In genomic region chr18:71116535-71116934, GRCh38 we compare ENCODE assay signal across 15 cellular contexts.
"Had no signal": no experiment of that assay in that cellular context is flagged by ENCODE, and none has a peak within 500 bp of the region (broad histone marks: within the 10 kb centered on the region; RNA-seq: fewer than 3 reads in every experiment).

No MANE protein-coding gene starts in this region.

- ATAC-seq: body of pancreas; mucosa of descending colon; naive thymus-derived CD8-positive, alpha-beta T cell; sciatic nerve; stimulated activated naive B cell treated with anti-CD40 and anti-IgM and Interleukin-4, amounts not matched to agents 10 μg/mL and 1 μg/mL and 100 μg/mL, for 72 hours had no signal

- H3K27me3 Mint-ChIP-seq: activated CD4-positive, alpha-beta T cell treated with anti-CD3 and anti-CD28 coated beads, Interleukin-2, amount 10 ng/mL, durations not matched to agents 7 days and 5 days; activated naive CD4-positive, alpha-beta T cell treated with anti-CD3 and anti-CD28 coated beads, Interleukin-2, amount 50 U/mL, for 24 hours; central memory CD8-positive, alpha-beta T cell; naive thymus-derived CD8-positive, alpha-beta T cell; stimulated activated naive B cell treated with anti-CD40 and anti-IgM and Interleukin-4, amounts not matched to agents 10 μg/mL and 1 μg/mL and 100 μg/mL, for 72 hours had no signal

- H3K9me3 Mint-ChIP-seq: activated naive CD4-positive, alpha-beta T cell treated with anti-CD3 and anti-CD28 coated beads, Interleukin-2, amount 50 U/mL, for 24 hours had no signal

- DNase-seq: activated CD4-positive, alpha-beta T cell treated with anti-CD3 and anti-CD28 coated beads, Interleukin-2, amount 10 ng/mL, durations not matched to agents 7 days and 5 days; activated CD4-positive, CD25-positive, alpha-beta regulatory T cell; activated effector memory CD4-positive, alpha-beta T cell treated with Interleukin-2 at 50 U/mL for 16 hours; amniotic stem cell; body of pancreas; erythroblast; mucosa of descending colon; naive thymus-derived CD8-positive, alpha-beta T cell; nucleus accumbens; stimulated activated CD4-positive, alpha-beta T cell treated with anti-CD3 and anti-CD28 coated beads, Interleukin-2, amount 100 ng/mL, for 24 hours; stimulated activated naive B cell treated with anti-CD40 and anti-IgM and Interleukin-4, amounts not matched to agents 10 μg/mL and 1 μg/mL and 100 μg/mL, for 72 hours; transverse colon had no signal

- H3K4me1 Mint-ChIP-seq: activated CD4-positive, alpha-beta T cell treated with anti-CD3 and anti-CD28 coated beads, Interleukin-2, amount 10 ng/mL, durations not matched to agents 7 days and 5 days; activated naive CD4-positive, alpha-beta T cell treated with anti-CD3 and anti-CD28 coated beads, Interleukin-2, amount 50 U/mL, for 24 hours; central memory CD8-positive, alpha-beta T cell; naive thymus-derived CD8-positive, alpha-beta T cell; stimulated activated naive B cell treated with anti-CD40 and anti-IgM and Interleukin-4, amounts not matched to agents 10 μg/mL and 1 μg/mL and 100 μg/mL, for 72 hours had no signal

- H3K4me3 Mint-ChIP-seq: activated CD4-positive, alpha-beta T cell treated with anti-CD3 and anti-CD28 coated beads, Interleukin-2, amount 10 ng/mL, durations not matched to agents 7 days and 5 days; activated naive CD4-positive, alpha-beta T cell treated with anti-CD3 and anti-CD28 coated beads, Interleukin-2, amount 50 U/mL, for 24 hours; central memory CD8-positive, alpha-beta T cell; naive thymus-derived CD8-positive, alpha-beta T cell; stimulated activated naive B cell treated with anti-CD40 and anti-IgM and Interleukin-4, amounts not matched to agents 10 μg/mL and 1 μg/mL and 100 μg/mL, for 72 hours had no signal

- H3K36me3 Mint-ChIP-seq: activated naive CD4-positive, alpha-beta T cell treated with anti-CD3 and anti-CD28 coated beads, Interleukin-2, amount 50 U/mL, for 24 hours; stimulated activated naive B cell treated with anti-CD40 and anti-IgM and Interleukin-4, amounts not matched to agents 10 μg/mL and 1 μg/mL and 100 μg/mL, for 72 hours had no signal

- H3K27ac Mint-ChIP-seq: activated CD4-positive, alpha-beta T cell treated with anti-CD3 and anti-CD28 coated beads, Interleukin-2, amount 10 ng/mL, durations not matched to agents 7 days and 5 days; naive thymus-derived CD8-positive, alpha-beta T cell; stimulated activated naive B cell treated with anti-CD40 and anti-IgM and Interleukin-4, amounts not matched to agents 10 μg/mL and 1 μg/mL and 100 μg/mL, for 72 hours had no signal
